8 cellular contexts compared by ENCODE assay signal in the genomic region with DNA sequence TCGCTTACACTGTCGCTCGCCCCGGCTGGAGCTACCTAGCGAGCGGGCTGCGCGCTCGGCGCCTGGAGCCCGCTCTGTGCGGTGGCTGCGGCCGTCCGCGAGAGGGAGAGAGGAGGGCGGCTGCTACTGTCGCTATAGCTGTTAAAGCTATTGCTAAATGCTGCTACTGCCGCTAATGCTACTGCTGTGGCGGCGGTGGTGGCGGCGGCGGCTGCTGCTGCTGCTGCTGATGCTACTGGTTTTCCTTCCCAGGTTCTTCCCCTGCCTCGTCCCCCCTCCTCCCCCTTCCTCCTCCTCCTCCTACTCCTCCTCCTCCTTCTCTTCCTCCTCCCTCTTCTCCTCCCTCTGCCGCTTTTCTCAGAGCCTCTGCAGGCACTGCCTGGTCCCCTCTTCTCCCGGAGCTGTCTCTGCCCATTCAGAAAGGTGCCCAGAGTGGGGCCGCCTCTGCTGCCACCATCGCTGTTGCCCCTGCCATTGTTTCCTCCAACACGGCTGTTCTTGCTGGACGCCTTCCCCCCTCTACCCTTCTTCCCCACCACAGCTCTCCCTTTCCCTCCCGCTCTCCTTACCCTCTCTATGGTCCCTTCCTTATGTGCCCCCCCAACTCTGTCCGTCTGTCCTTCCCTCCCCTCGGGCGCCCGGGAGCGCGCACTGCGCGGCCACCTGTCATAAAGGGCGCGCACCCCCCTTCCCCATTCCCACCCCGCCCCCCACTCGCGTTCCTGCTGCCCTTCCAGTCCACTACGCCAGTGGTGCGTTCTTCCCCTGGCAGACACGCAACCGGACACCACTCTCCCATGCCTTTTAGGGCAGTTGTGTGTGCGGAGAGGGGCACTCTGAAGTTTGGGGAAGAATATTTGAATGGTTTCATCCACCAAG. TPM values are rescaled to one million over a fixed set of nuclear protein-coding genes. Genes with fewer than 3 reads are reported as not detected.
A peak's percentile ranks its signal among the peaks of the same experiment; 100 is the strongest.
DNase-seq lines count a peak whose midpoint lies in the region; ATAC-seq and TF ChIP-seq lines count a peak whose summit lies in the region.

Gene NEXMIF (minus strand): TSS at position 243 of the 879 bp plus-strand sequence.

- no peaks in the 10 kb centered on the region for H4K20me1 ChIP-seq in smooth muscle cell (ENCODE audit: low read depth)

- H3K36me3 ChIP-seq in iPS DF 6.9 (ENCODE audit: control insufficient read depth, insufficient read depth, low read length), result no peaks in the 10 kb centered on the region
- no peaks in the 10 kb centered on the region for H3K36me3 ChIP-seq in smooth muscle cell (ENCODE audit: low read depth)

- H3K27me3 ChIP-seq in iPS DF 6.9 (ENCODE audit: control insufficient read depth, insufficient read depth, low read length) (peaks cover 9% of the 10 kb centered on the region; the same call in 1 of the 2 replicates), smooth muscle cell (ENCODE audit: low read depth) (peaks cover 25% of the 10 kb centered on the region)

- H3K4me3 ChIP-seq in iPS DF 6.9 (ENCODE audit: low read length) (peak within 1 kb of the TSS; percentile 43; the same call in 1 of the 2 replicates), smooth muscle cell (peak within 1 kb of the TSS; percentile 47)

- peak within 1 kb of the TSS; percentile 67 for H3K27ac Mint-ChIP-seq in activated naive CD8-positive, alpha-beta T cell treated with anti-CD3 and anti-CD28 coated beads, Interleukin-2, amount 50 U/mL, for 24 hours

- H3F3A ChIP-seq in smooth muscle cell (ENCODE audit: low read depth), result no peaks in the 10 kb centered on the region

- no CpG with 5 or more reads among the region's 50 CpGs for WGBS in iPS DF 6.9 (ENCODE audit: insufficient coverage, insufficient read length)
- 41% methylated on average over 39 of the region's 50 CpGs for WGBS in smooth muscle cell (ENCODE audit: low lambda C conversion rate)

- H3K9me3 Mint-ChIP-seq in activated naive CD8-positive, alpha-beta T cell treated with anti-CD3 and anti-CD28 coated beads, Interleukin-2, amount 50 U/mL, for 24 hours, result no peaks in the 10 kb centered on the region

- H2AFZ ChIP-seq in smooth muscle cell (ENCODE audit: low read depth), result peak within 1 kb of the TSS; percentile 70

- H3K36me3 Mint-ChIP-seq in activated naive CD8-positive, alpha-beta T cell treated with anti-CD3 and anti-CD28 coated beads, Interleukin-2, amount 50 U/mL, for 24 hours (ENCODE audit: low read depth), result no peaks in the 10 kb centered on the region

- DNase-seq in NCI-H526 treated with DMSO at 0.1 percent for 48 hours (lab: John Stamatoyannopoulos, UW), result peak; percentile 54
- no peak for DNase-seq in NCI-H526 (lab: John Stamatoyannopoulos, UW)
- DNase-seq in NCI-H1694 treated with DMSO at 0.1 percent for 48 hours (lab: John Stamatoyannopoulos, UW), result peak; percentile 52
- DNase-seq in activated naive CD8-positive, alpha-beta T cell treated with anti-CD3 and anti-CD28 coated beads, Interleukin-2, amount 50 U/mL, for 24 hours, result peak; percentile 12
- DNase-seq in iPS DF 6.9 (ENCODE audit: low read depth, low spot score), result peak; percentile 1
- DNase-seq in smooth muscle cell (lab: John Stamatoyannopoulos, UW; ENCODE audit: unreplicated experiment), result no peak
- DNase-seq in GM19240 (ENCODE audit: insufficient read length, low spot score), result no peak

- H3K4me1 ChIP-seq in iPS DF 6.9 (ENCODE audit: control insufficient read depth, insufficient read depth, low read length) (no peaks in the 10 kb centered on the region), smooth muscle cell (ENCODE audit: low read depth) (no peaks in the 10 kb centered on the region)

- TF ChIP-seq CTCF in smooth muscle cell (IDR thresholded peaks at IDR 0.05; ENCODE audit: borderline replicate concordance, insufficient read depth, poor library complexity, severe bottlenecking), result no peak

- H3K79me2 ChIP-seq in smooth muscle cell (ENCODE audit: low read depth), result no peaks in the 10 kb centered on the region

- H3K27ac ChIP-seq in iPS DF 6.9 (ENCODE audit: low read length) (no peak within 1 kb of the TSS), smooth muscle cell (ENCODE audit: low read depth) (no peak within 1 kb of the TSS)

- H3K27me3 Mint-ChIP-seq in activated naive CD8-positive, alpha-beta T cell treated with anti-CD3 and anti-CD28 coated beads, Interleukin-2, amount 50 U/mL, for 24 hours, result peaks cover 32% of the 10 kb centered on the region

- H3K4me1 Mint-ChIP-seq in activated naive CD8-positive, alpha-beta T cell treated with anti-CD3 and anti-CD28 coated beads, Interleukin-2, amount 50 U/mL, for 24 hours, result peaks cover 11% of the 10 kb centered on the region

- ATAC-seq in HG02610 (IDR thresholded peaks at IDR 0.05; ENCODE audit: unreplicated experiment), result peak; percentile 43
- peak; percentile 70 for ATAC-seq in activated naive CD8-positive, alpha-beta T cell treated with anti-CD3 and anti-CD28 coated beads, Interleukin-2, amount 50 U/mL, for 24 hours

- H3K9ac ChIP-seq in smooth muscle cell (ENCODE audit: low read depth), result no peak within 1 kb of the TSS

- H3K9me3 ChIP-seq in iPS DF 6.9 (ENCODE audit: control insufficient read depth, insufficient read depth, low read length) (no peaks in the 10 kb centered on the region), smooth muscle cell (replicated peaks; ENCODE audit: low read depth) (no peaks in the 10 kb centered on the region)

- H3K4me2 ChIP-seq in smooth muscle cell, result peak within 1 kb of the TSS; percentile 86

- H3K4me3 Mint-ChIP-seq in activated naive CD8-positive, alpha-beta T cell treated with anti-CD3 and anti-CD28 coated beads, Interleukin-2, amount 50 U/mL, for 24 hours, result peak within 1 kb of the TSS; percentile 76

RNA-seq across cellular contexts. Expression of gene NEXMIF, which starts in this region (rescaled TPM):
- total RNA-seq in smooth muscle cell, result 0.27 and 0.67 TPM in 2 replicates
- not detected in 2 replicates for polyA plus RNA-seq in smooth muscle cell

Comparison
In these comparisons a context has a peak if more than half of its experiments do, and no peak if none do; other contexts are left out.
1. DNase-seq: peak in NCI-H526 treated with DMSO at 0.1 percent for 48 hours (single experiment), NCI-H1694 treated with DMSO at 0.1 percent for 48 hours (single experiment), activated naive CD8-positive, alpha-beta T cell treated with anti-CD3 and anti-CD28 coated beads, Interleukin-2, amount 50 U/mL, for 24 hours (single experiment) and iPS DF 6.9 (single experiment); none in NCI-H526 (0 of 2), smooth muscle cell (single experiment) and GM19240 (single experiment).